ENCODE assay signal across 16 cellular contexts in the genomic region with DNA sequence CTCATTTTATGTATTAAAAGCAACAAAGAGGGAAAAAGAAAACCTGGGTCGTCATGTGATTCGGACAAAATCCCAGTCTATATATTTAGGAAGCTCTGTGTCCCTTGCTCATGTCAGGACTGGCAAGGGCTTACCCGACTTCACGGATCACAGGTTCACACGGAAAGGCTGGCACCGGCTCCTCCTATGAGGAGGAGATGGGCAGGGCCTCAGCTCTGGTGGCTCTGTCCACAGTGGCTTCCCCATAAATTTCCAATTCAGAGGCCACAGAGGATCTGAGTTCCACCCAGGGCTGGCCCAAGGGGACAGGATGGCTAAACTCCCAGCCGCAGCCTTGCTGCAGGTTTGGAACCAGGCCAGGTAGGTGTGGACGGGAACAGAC.
DNase-seq lines count a peak whose midpoint lies in the region; ATAC-seq and TF ChIP-seq lines count a peak whose summit lies in the region.
"Had no signal": no experiment of that assay in that cellular context is flagged by ENCODE, and none has a peak within 500 bp of the region (broad histone marks: within the 10 kb centered on the region; RNA-seq: fewer than 3 reads in every experiment).

No MANE protein-coding gene starts in this region.

- H3K27ac Mint-ChIP-seq in stimulated activated naive CD8-positive, alpha-beta T cell treated with anti-CD3 and anti-CD28 coated beads, Interleukin-15, Interleukin-2, amounts not matched to agents 100 ng/mL and 50 ng/mL, for 24 hours: peak overlapping the region; percentile 10
- no peak overlapping the region for H3K27ac Mint-ChIP-seq in stimulated activated naive CD8-positive, alpha-beta T cell treated with anti-CD3 and anti-CD28 coated beads, Interleukin-15, amount 100 ng/mL, for 72 hours
- peak overlapping the region; percentile 18 to 92 for H3K27ac Mint-ChIP-seq in T-cell
- H3K27ac Mint-ChIP-seq: activated CD4-positive, alpha-beta memory T cell treated with anti-CD3 and anti-CD28 coated beads, Interleukin-2, amount 10 ng/mL, durations not matched to agents 7 days and 5 days had no signal

- H3K9me3 Mint-ChIP-seq in stimulated activated naive CD8-positive, alpha-beta T cell treated with anti-CD3 and anti-CD28 coated beads, Interleukin-15, Interleukin-2, amounts not matched to agents 100 ng/mL and 50 ng/mL, for 24 hours: no peaks in the 10 kb centered on the region
- peaks cover 0 to 4% of the 10 kb centered on the region in 2 donors for H3K9me3 Mint-ChIP-seq in stimulated activated naive CD8-positive, alpha-beta T cell treated with anti-CD3 and anti-CD28 coated beads, Interleukin-15, amount 100 ng/mL, for 72 hours
- no peaks in the 10 kb centered on the region for H3K9me3 Mint-ChIP-seq in T-cell

- peak; percentile 12 to 39 for TF ChIP-seq RAD21 in liver (IDR thresholded peaks at IDR 0.05)

- H3K9me3 ChIP-seq in liver (ENCODE audit: control insufficient read depth in 4 of 4, low read length in 3 of 4): no peaks in the 10 kb centered on the region

- no peak for ATAC-seq in stimulated activated naive CD8-positive, alpha-beta T cell treated with anti-CD3 and anti-CD28 coated beads, Interleukin-15, amount 100 ng/mL, for 72 hours
- no peak for ATAC-seq in T-cell (replicated peaks in 1 of 4)
- no peak for ATAC-seq in HG03342 (IDR thresholded peaks at IDR 0.05; ENCODE audit: unreplicated experiment)
- ATAC-seq: HCT116 had no signal

- peaks cover 0 to 20% (median 15%) of the 10 kb centered on the region in 4 donors for H3K4me1 ChIP-seq in liver (ENCODE audit: control insufficient read depth in 4 of 4, insufficient read depth in 4 of 4, low read length in 3 of 4)

- 26% methylated on average over 8 of the region's 8 CpGs for WGBS in liver

- H3K4me3 Mint-ChIP-seq in stimulated activated naive CD8-positive, alpha-beta T cell treated with anti-CD3 and anti-CD28 coated beads, Interleukin-15, Interleukin-2, amounts not matched to agents 100 ng/mL and 50 ng/mL, for 24 hours: no peak overlapping the region
- H3K4me3 Mint-ChIP-seq in stimulated activated naive CD8-positive, alpha-beta T cell treated with anti-CD3 and anti-CD28 coated beads, Interleukin-15, amount 100 ng/mL, for 72 hours: no peak overlapping the region
- peak overlapping the region in 1 of 3 donors; percentile 46 for H3K4me3 Mint-ChIP-seq in T-cell
- H3K4me3 Mint-ChIP-seq: activated CD4-positive, alpha-beta memory T cell treated with anti-CD3 and anti-CD28 coated beads, Interleukin-2, amount 10 ng/mL, durations not matched to agents 7 days and 5 days had no signal

- DNase-seq in stimulated activated naive CD8-positive, alpha-beta T cell treated with anti-CD3 and anti-CD28 coated beads, Interleukin-15, amount 100 ng/mL, for 72 hours: no peak
- no peak for DNase-seq in T-cell
- DNase-seq in medulla oblongata (ENCODE audit: extremely low spot score): no peak
- no peak for DNase-seq in KBM-7
- DNase-seq in SKM-1 treated with dmso at 0.1 percent for 144 hours (lab: John Stamatoyannopoulos, UW; ENCODE audit: unreplicated experiment): no peak
- DNase-seq: activated CD4-positive, alpha-beta memory T cell treated with anti-CD3 and anti-CD28 coated beads, Interleukin-2, amount 10 ng/mL, durations not matched to agents 7 days and 5 days; DMS79 treated with DMSO at 0.1 percent for 48 hours; effector CD4-positive, alpha-beta T cell; foreskin melanocyte; NCI-H1694; SIG-M5 had no signal

- peaks cover 30% of the 10 kb centered on the region for H3K36me3 Mint-ChIP-seq in stimulated activated naive CD8-positive, alpha-beta T cell treated with anti-CD3 and anti-CD28 coated beads, Interleukin-15, Interleukin-2, amounts not matched to agents 100 ng/mL and 50 ng/mL, for 24 hours (ENCODE audit: low read depth)
- peaks cover 8% of the 10 kb centered on the region for H3K36me3 Mint-ChIP-seq in T-cell

- in situ Hi-C loops in KBM-7 (cut with MboI; ENCODE audit: low pct_unique_long_range_greater_than_20kb, low sequenced_read_pairs): loop anchor here (25.0 kb wide), 1 partner anchor 179 kb away; a partner anchor contains a TSS

- peak overlapping the region in 1 of 3 donors; percentile 32 for H3K4me3 ChIP-seq in liver (ENCODE audit: low read depth in 1 of 3, low read length in 3 of 3)

- no peaks in the 10 kb centered on the region for H3K27me3 Mint-ChIP-seq in stimulated activated naive CD8-positive, alpha-beta T cell treated with anti-CD3 and anti-CD28 coated beads, Interleukin-15, Interleukin-2, amounts not matched to agents 100 ng/mL and 50 ng/mL, for 24 hours
- no peaks in the 10 kb centered on the region for H3K27me3 Mint-ChIP-seq in stimulated activated naive CD8-positive, alpha-beta T cell treated with anti-CD3 and anti-CD28 coated beads, Interleukin-15, amount 100 ng/mL, for 72 hours
- H3K27me3 Mint-ChIP-seq in T-cell: no peaks in the 10 kb centered on the region
- H3K27me3 Mint-ChIP-seq: activated CD4-positive, alpha-beta memory T cell treated with anti-CD3 and anti-CD28 coated beads, Interleukin-2, amount 10 ng/mL, durations not matched to agents 7 days and 5 days had no signal

- TF ChIP-seq CTCF in liver (IDR thresholded peaks at IDR 0.05; ENCODE audit: low read depth, low read length, missing input control): no peak

- peak overlapping the region; percentile 42 to 72 for H3K27ac ChIP-seq in liver (ENCODE audit: low read depth in 1 of 2, low read length in 2 of 2)
- H3K27ac ChIP-seq: KMS-11 had no signal

- H3K27me3 ChIP-seq in liver (ENCODE audit: control insufficient read depth in 4 of 4, insufficient read depth in 4 of 4, low read length in 3 of 4): no peaks in the 10 kb centered on the region

- CTCF ChIA-PET in T-cell (lab: Charles Lee): interaction anchor here (0.6 to 2.6 kb wide), 16 partner anchors 9 to 306 kb away, joined by 3 to 28 read pairs (median 6); no protein-coding TSS in a partner anchor

- H3K9ac ChIP-seq in liver (ENCODE audit: low read depth in 1 of 2, low read length in 2 of 2): peak overlapping the region; percentile 33 to 80
- H3K9ac ChIP-seq: KMS-11 had no signal

- POLR2A ChIA-PET in T-cell (lab: Charles Lee): no interaction called here

- peaks cover 58% of the 10 kb centered on the region for H3K4me1 Mint-ChIP-seq in stimulated activated naive CD8-positive, alpha-beta T cell treated with anti-CD3 and anti-CD28 coated beads, Interleukin-15, Interleukin-2, amounts not matched to agents 100 ng/mL and 50 ng/mL, for 24 hours (ENCODE audit: low read depth)
- peaks cover 64% of the 10 kb centered on the region for H3K4me1 Mint-ChIP-seq in stimulated activated naive CD8-positive, alpha-beta T cell treated with anti-CD3 and anti-CD28 coated beads, Interleukin-15, amount 100 ng/mL, for 72 hours
- peaks cover 51 to 72% (median 60%) of the 10 kb centered on the region in 3 donors for H3K4me1 Mint-ChIP-seq in T-cell

- no peaks in the 10 kb centered on the region for H3K36me3 ChIP-seq in liver (ENCODE audit: control insufficient read depth in 4 of 4, insufficient read depth in 3 of 4, low read depth in 1 of 4, low read length in 3 of 4)

TF ChIP-seq in liver, 16 proteins besides CTCF, POLR2A, EP300 and RAD21 (continues in another document):
- TF ChIP-seq, protein P1, sequence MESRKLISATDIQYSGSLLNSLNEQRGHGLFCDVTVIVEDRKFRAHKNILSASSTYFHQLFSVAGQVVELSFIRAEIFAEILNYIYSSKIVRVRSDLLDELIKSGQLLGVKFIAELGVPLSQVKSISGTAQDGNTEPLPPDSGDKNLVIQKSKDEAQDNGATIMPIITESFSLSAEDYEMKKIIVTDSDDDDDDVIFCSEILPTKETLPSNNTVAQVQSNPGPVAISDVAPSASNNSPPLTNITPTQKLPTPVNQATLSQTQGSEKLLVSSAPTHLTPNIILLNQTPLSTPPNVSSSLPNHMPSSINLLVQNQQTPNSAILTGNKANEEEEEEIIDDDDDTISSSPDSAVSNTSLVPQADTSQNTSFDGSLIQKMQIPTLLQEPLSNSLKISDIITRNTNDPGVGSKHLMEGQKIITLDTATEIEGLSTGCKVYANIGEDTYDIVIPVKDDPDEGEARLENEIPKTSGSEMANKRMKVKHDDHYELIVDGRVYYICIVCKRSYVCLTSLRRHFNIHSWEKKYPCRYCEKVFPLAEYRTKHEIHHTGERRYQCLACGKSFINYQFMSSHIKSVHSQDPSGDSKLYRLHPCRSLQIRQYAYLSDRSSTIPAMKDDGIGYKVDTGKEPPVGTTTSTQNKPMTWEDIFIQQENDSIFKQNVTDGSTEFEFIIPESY (IDR thresholded peaks at IDR 0.05): no peak
- TF ChIP-seq TAF1 (conservative IDR thresholded peaks at IDR 0.05) (peak; percentile 61), HNF4G (IDR thresholded peaks at IDR 0.05) (no peak), HNF4A (conservative IDR thresholded peaks at IDR 0.05) (peak; percentile 3 to 17), RXRA (IDR thresholded peaks at IDR 0.05) (peak in 1 of 2 donors; percentile 23), FOXA1 (IDR thresholded peaks at IDR 0.05) (no peak), YY1 (IDR thresholded peaks at IDR 0.05) (peak; percentile 64), GABPA (IDR thresholded peaks at IDR 0.05 in 1 of 2, conservative IDR thresholded peaks at IDR 0.05 in 1 of 2) (no peak), SP1 (IDR thresholded peaks at IDR 0.05) (peak; percentile 59), EGR1 (IDR thresholded peaks at IDR 0.05; ENCODE audit: low read depth in 2 of 2) (no peak), NR2F2 (IDR thresholded peaks at IDR 0.05) (no peak), JUND (IDR thresholded peaks at IDR 0.05) (peak in 1 of 2 donors; percentile 8), FOXA2 (IDR thresholded peaks at IDR 0.05) (no peak)
- TF ChIP-seq, protein P2, sequence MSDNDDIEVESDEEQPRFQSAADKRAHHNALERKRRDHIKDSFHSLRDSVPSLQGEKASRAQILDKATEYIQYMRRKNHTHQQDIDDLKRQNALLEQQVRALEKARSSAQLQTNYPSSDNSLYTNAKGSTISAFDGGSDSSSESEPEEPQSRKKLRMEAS (IDR thresholded peaks at IDR 0.05): no peak
- TF ChIP-seq, protein P3, sequence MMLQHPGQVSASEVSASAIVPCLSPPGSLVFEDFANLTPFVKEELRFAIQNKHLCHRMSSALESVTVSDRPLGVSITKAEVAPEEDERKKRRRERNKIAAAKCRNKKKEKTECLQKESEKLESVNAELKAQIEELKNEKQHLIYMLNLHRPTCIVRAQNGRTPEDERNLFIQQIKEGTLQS (IDR thresholded peaks at IDR 0.05): no peak

Comparison
In these comparisons a context has a peak if more than half of its experiments do, and no peak if none do; other contexts are left out.
1. H3K27ac Mint-ChIP-seq: peak in stimulated activated naive CD8-positive, alpha-beta T cell treated with anti-CD3 and anti-CD28 coated beads, Interleukin-15, Interleukin-2, amounts not matched to agents 100 ng/mL and 50 ng/mL, for 24 hours (single experiment) and T-cell (2 of 2); none in stimulated activated naive CD8-positive, alpha-beta T cell treated with anti-CD3 and anti-CD28 coated beads, Interleukin-15, amount 100 ng/mL, for 72 hours (0 of 2).